Comparison of ENCODE assay signal across 1 cellular context in genomic region chr14:55581011-55581806, GRCh38.
A peak's percentile ranks its signal among the peaks of the same experiment; 100 is the strongest.
TF ChIP-seq lines count a peak whose summit lies in the region.

No MANE protein-coding gene starts in this region.

TF ChIP-seq in HepG2, 621 proteins besides CTCF, POLR2A, EP300 and RAD21 (continued from another document and continues in another):
- no peak for TF ChIP-seq ZBTB44 (CRISPR knock-in tag; IDR thresholded peaks at IDR 0.05)
- peak; percentile 45 for TF ChIP-seq SALL1 (CRISPR knock-in tag; IDR thresholded peaks at IDR 0.05)
- TF ChIP-seq, protein P1, sequence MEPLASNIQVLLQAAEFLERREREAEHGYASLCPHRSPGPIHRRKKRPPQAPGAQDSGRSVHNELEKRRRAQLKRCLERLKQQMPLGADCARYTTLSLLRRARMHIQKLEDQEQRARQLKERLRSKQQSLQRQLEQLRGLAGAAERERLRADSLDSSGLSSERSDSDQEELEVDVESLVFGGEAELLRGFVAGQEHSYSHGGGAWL (CRISPR knock-in tag; IDR thresholded peaks at IDR 0.05): peak; percentile 14; the same call in 1 of the 2 replicates
- TF ChIP-seq REL (CRISPR knock-in tag; conservative IDR thresholded peaks at IDR 0.05): no peak
- TF ChIP-seq MTA1 (CRISPR knock-in tag; IDR thresholded peaks at IDR 0.05; ENCODE audit: borderline replicate concordance): no peak
- no peak for TF ChIP-seq ZNF484 (CRISPR knock-in tag; IDR thresholded peaks at IDR 0.05; ENCODE audit: borderline replicate concordance, low read depth)
- no peak for TF ChIP-seq LCORL (IDR thresholded peaks at IDR 0.05)
- TF ChIP-seq LCORL (CRISPR knock-in tag; IDR thresholded peaks at IDR 0.05): no peak
- 0 out of 2 replicates have a peak, but pooled peaks have one; percentile 3 for TF ChIP-seq ELF3 (CRISPR knock-in tag; IDR thresholded peaks at IDR 0.05)
- no peak for TF ChIP-seq AHR (CRISPR knock-in tag; IDR thresholded peaks at IDR 0.05)
- no peak for TF ChIP-seq ZFP62 (CRISPR knock-in tag; IDR thresholded peaks at IDR 0.05)
- TF ChIP-seq GABPB1 (CRISPR knock-in tag; IDR thresholded peaks at IDR 0.05): no peak
- no peak for TF ChIP-seq HNF1A (IDR thresholded peaks at IDR 0.05; ENCODE audit: low read depth)
- no peak for TF ChIP-seq HNF1A (CRISPR knock-in tag; IDR thresholded peaks at IDR 0.05; ENCODE audit: borderline replicate concordance)
- no peak for TF ChIP-seq ZNF543 (CRISPR knock-in tag; IDR thresholded peaks at IDR 0.05)
- no peak for TF ChIP-seq PCBP2 (optimal IDR thresholded peaks at IDR 0.05; ENCODE audit: low read depth, low read length, poor library complexity, severe bottlenecking)
- TF ChIP-seq ZNF552 (CRISPR knock-in tag; IDR thresholded peaks at IDR 0.05; ENCODE audit: borderline replicate concordance): no peak
- TF ChIP-seq FOSL1 (CRISPR knock-in tag; IDR thresholded peaks at IDR 0.05; ENCODE audit: borderline replicate concordance): no peak
- TF ChIP-seq GATAD2A (CRISPR knock-in tag; IDR thresholded peaks at IDR 0.05): no peak
- TF ChIP-seq HIC2 (CRISPR knock-in tag; IDR thresholded peaks at IDR 0.05; ENCODE audit: low read depth): no peak
- no peak for TF ChIP-seq WIZ (CRISPR knock-in tag; IDR thresholded peaks at IDR 0.05)
- TF ChIP-seq ZFX (CRISPR knock-in tag; IDR thresholded peaks at IDR 0.05; ENCODE audit: low read depth): no peak; the same call in 1 of the 2 replicates
- peak; percentile 53; the same call in 1 of the 2 replicates for TF ChIP-seq MYPOP (CRISPR knock-in tag; IDR thresholded peaks at IDR 0.05)
- TF ChIP-seq ASH2L (IDR thresholded peaks at IDR 0.05; ENCODE audit: insufficient read length, low read depth, low read length): peak; percentile 60
- no peak for TF ChIP-seq ZFP36 (IDR thresholded peaks at IDR 0.05; ENCODE audit: borderline replicate concordance, low read depth, low read length, partially characterized antibody)
- no peak for TF ChIP-seq ZSCAN31 (CRISPR knock-in tag; IDR thresholded peaks at IDR 0.05; ENCODE audit: low read depth)
- TF ChIP-seq ZNF136 (CRISPR knock-in tag; IDR thresholded peaks at IDR 0.05; ENCODE audit: low read depth): no peak
- TF ChIP-seq, protein P2, sequence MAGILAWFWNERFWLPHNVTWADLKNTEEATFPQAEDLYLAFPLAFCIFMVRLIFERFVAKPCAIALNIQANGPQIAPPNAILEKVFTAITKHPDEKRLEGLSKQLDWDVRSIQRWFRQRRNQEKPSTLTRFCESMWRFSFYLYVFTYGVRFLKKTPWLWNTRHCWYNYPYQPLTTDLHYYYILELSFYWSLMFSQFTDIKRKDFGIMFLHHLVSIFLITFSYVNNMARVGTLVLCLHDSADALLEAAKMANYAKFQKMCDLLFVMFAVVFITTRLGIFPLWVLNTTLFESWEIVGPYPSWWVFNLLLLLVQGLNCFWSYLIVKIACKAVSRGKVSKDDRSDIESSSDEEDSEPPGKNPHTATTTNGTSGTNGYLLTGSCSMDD (CRISPR knock-in tag; IDR thresholded peaks at IDR 0.05): no peak
- TF ChIP-seq CSRNP1 (CRISPR knock-in tag; IDR thresholded peaks at IDR 0.05): no peak
- TF ChIP-seq ZMYM2 (CRISPR knock-in tag; IDR thresholded peaks at IDR 0.05): no peak
- no peak for TF ChIP-seq ZHX2 (IDR thresholded peaks at IDR 0.05; ENCODE audit: low read depth)
- TF ChIP-seq ZHX2 (CRISPR knock-in tag; IDR thresholded peaks at IDR 0.05; ENCODE audit: borderline replicate concordance): no peak
- no peak for TF ChIP-seq CHD4 (IDR thresholded peaks at IDR 0.05; ENCODE audit: borderline replicate concordance, low read length)
- peak; percentile 36; the same call in 1 of the 2 replicates for TF ChIP-seq HDAC1 (CRISPR knock-in tag; IDR thresholded peaks at IDR 0.05)
- TF ChIP-seq ZNF569 (CRISPR knock-in tag; IDR thresholded peaks at IDR 0.05; ENCODE audit: borderline replicate concordance): no peak
- TF ChIP-seq SIX1 (CRISPR knock-in tag; IDR thresholded peaks at IDR 0.05; ENCODE audit: borderline replicate concordance): no peak
- TF ChIP-seq GATAD1 (CRISPR knock-in tag; IDR thresholded peaks at IDR 0.05): no peak
- TF ChIP-seq FOXJ3 (CRISPR knock-in tag; IDR thresholded peaks at IDR 0.05; ENCODE audit: borderline replicate concordance): no peak
- TF ChIP-seq ZNF792 (CRISPR knock-in tag; IDR thresholded peaks at IDR 0.05): no peak
